35 cellular contexts compared by ENCODE assay signal in genomic region chr4:183727482-183727881, GRCh38.
DNase-seq lines count a peak whose midpoint lies in the region; ATAC-seq, FAIRE-seq and TF ChIP-seq lines count a peak whose summit lies in the region.
"Had no signal": no experiment of that assay in that cellular context is flagged by ENCODE, and none has a peak within 500 bp of the region (broad histone marks: within the 10 kb centered on the region; RNA-seq: fewer than 3 reads in every experiment).

No MANE protein-coding gene starts in this region.

- peak; percentile 51 for ATAC-seq in HepG2
- ATAC-seq in right lobe of liver: no peak
- ATAC-seq in GM19324 (IDR thresholded peaks at IDR 0.05; ENCODE audit: low FRiP score, unreplicated experiment): no peak
- ATAC-seq: A549; CD8-positive, alpha-beta T cell had no signal

- H2AFZ ChIP-seq in mammary epithelial cell (ENCODE audit: low read depth, low read length): no peak overlapping the region
- no peak overlapping the region for H2AFZ ChIP-seq in HepG2 (ENCODE audit: low read length)
- H2AFZ ChIP-seq in osteoblast (ENCODE audit: low read length): no peak overlapping the region

- 97% methylated on average over 5 of the region's 5 CpGs for WGBS in mammary epithelial cell (ENCODE audit: low coverage, missing lambda C conversion rate)
- WGBS in HepG2 (ENCODE audit: low lambda C conversion rate): 40% methylated on average over 5 of the region's 5 CpGs
- 80% methylated on average over 4 of the region's 5 CpGs for WGBS in right lobe of liver (ENCODE audit: insufficient coverage, low coverage, low lambda C conversion rate, missing lambda C conversion rate)

- TF ChIP-seq POLR2A in HepG2 (IDR thresholded peaks at IDR 0.05; ENCODE audit: insufficient read depth in 1 of 2, low read depth in 2 of 2, low read length in 2 of 2) (no peak), right lobe of liver (IDR thresholded peaks at IDR 0.05) (no peak)

- no peak for FAIRE-seq in HepG2 (lab: Jason Lieb, UNC)
- FAIRE-seq: A204.1, A549, D721Med had no signal

- peak overlapping the region; percentile 39 for H3K27ac Mint-ChIP-seq in MCF 10A (ENCODE audit: low read depth, unreplicated experiment)
- H3K27ac Mint-ChIP-seq: B cell; CD14-positive monocyte; CD4-positive, alpha-beta memory T cell; CD4-positive, alpha-beta T cell; CD4-positive, CD25-positive, alpha-beta regulatory T cell; CD8-positive, alpha-beta memory T cell; CD8-positive, alpha-beta T cell had no signal

- CTCF ChIA-PET in MCF 10A (lab: Yijun Ruan, JAX): no interaction called here
- CTCF ChIA-PET in mammary epithelial cell (lab: Charles Lee; ENCODE audit: low non-redundant PET): no interaction called here
- CTCF ChIA-PET in HepG2 (lab: Yijun Ruan, JAX; ENCODE audit: low intra/inter-chr PET ratio, low total read pairs): no interaction called here

- H3K4me1 Mint-ChIP-seq in MCF 10A (ENCODE audit: insufficient read depth, unreplicated experiment): peaks cover 10% of the 10 kb centered on the region

- H3K27me3 ChIP-seq in mammary epithelial cell (ENCODE audit: insufficient read depth, low read length) (no peaks in the 10 kb centered on the region), HepG2 (ENCODE audit: control insufficient read depth in 1 of 2, insufficient read depth in 2 of 2, low read length in 2 of 2) (no peaks in the 10 kb centered on the region; a peak in 1 of 5 replicates), right lobe of liver (no peaks in the 10 kb centered on the region), osteoblast (ENCODE audit: insufficient read depth, low read length) (no peaks in the 10 kb centered on the region)
- H3K27me3 ChIP-seq: BE2C, BLaER1 had no signal

- H3K9ac ChIP-seq in mammary epithelial cell (ENCODE audit: insufficient read depth, low read length): no peak overlapping the region
- no peak overlapping the region for H3K9ac ChIP-seq in HepG2 (ENCODE audit: insufficient read depth, low read depth, low read length)
- H3K9ac ChIP-seq: BLaER1; BLaER1 treated with 17β-estradiol and CSF1 and Interleukin-3, amounts not matched to agents 10 nM and 100 nM had no signal

- H3K4me1 ChIP-seq in mammary epithelial cell (ENCODE audit: insufficient read depth, low read length) (peaks cover 21% of the 10 kb centered on the region), HepG2 (ENCODE audit: insufficient read depth, low read length) (peaks cover 56% of the 10 kb centered on the region), right lobe of liver (no peaks in the 10 kb centered on the region), osteoblast (ENCODE audit: insufficient read depth, low read length) (no peaks in the 10 kb centered on the region)
- H3K4me1 ChIP-seq: A549, BE2C, Caco-2 had no signal

- H3K36me3 ChIP-seq in mammary epithelial cell (ENCODE audit: insufficient read depth, low read length) (no peaks in the 10 kb centered on the region), HepG2 (replicated peaks in 1 of 2; ENCODE audit: control insufficient read depth in 1 of 2, insufficient read depth in 2 of 2, low read length in 2 of 2) (no peaks in the 10 kb centered on the region), right lobe of liver (no peaks in the 10 kb centered on the region), osteoblast (ENCODE audit: insufficient read depth, low read length) (no peaks in the 10 kb centered on the region)
- H3K36me3 ChIP-seq: BE2C; BLaER1; BLaER1 treated with 17β-estradiol and CSF1 and Interleukin-3, amounts not matched to agents 10 nM and 100 nM had no signal

- DNase-seq in MCF 10A (ENCODE audit: unreplicated experiment): no peak
- no peak for DNase-seq in mammary epithelial cell
- peak; percentile 69 for DNase-seq in HepG2 (ENCODE audit: low spot score)
- no peak for DNase-seq in right lobe of liver
- peak; percentile 66 for DNase-seq in osteoblast (ENCODE audit: insufficient read length, low spot score, missing footprints)
- DNase-seq: 8988T; ACHN; AML-193; BE2C; C1 segment of cervical spinal cord; Caco-2; Calu3; CD4-positive, alpha-beta memory T cell; CD4-positive, alpha-beta T cell; CD4-positive, CD25-positive, alpha-beta regulatory T cell; CD8-positive, alpha-beta memory T cell; CD8-positive, alpha-beta T cell; COR-L47; DMS 273 treated with DMSO at 0.1 percent for 48 hours; DMS153; DMS53; DMS79; DMS79 treated with DMSO at 0.1 percent for 48 hours; DND-41; EL had no signal

- no peak overlapping the region for H3K4me3 Mint-ChIP-seq in MCF 10A (ENCODE audit: unreplicated experiment)
- H3K4me3 Mint-ChIP-seq: B cell; CD14-positive monocyte; CD4-positive, alpha-beta memory T cell; CD4-positive, alpha-beta T cell; CD4-positive, CD25-positive, alpha-beta regulatory T cell; CD8-positive, alpha-beta T cell had no signal

- no peak for TF ChIP-seq RAD21 in HepG2 (CRISPR knock-in tag; IDR thresholded peaks at IDR 0.05)

- no peaks in the 10 kb centered on the region for H3K27me3 Mint-ChIP-seq in MCF 10A (ENCODE audit: insufficient read depth, unreplicated experiment)
- H3K27me3 Mint-ChIP-seq: CD4-positive, alpha-beta T cell had no signal

- H3K9me3 Mint-ChIP-seq in MCF 10A (ENCODE audit: unreplicated experiment): no peaks in the 10 kb centered on the region
- H3K9me3 Mint-ChIP-seq: CD4-positive, alpha-beta T cell; CD4-positive, CD25-positive, alpha-beta regulatory T cell; CD8-positive, alpha-beta memory T cell; CD8-positive, alpha-beta T cell had no signal

- no peaks in the 10 kb centered on the region for H3K9me3 ChIP-seq in mammary epithelial cell (replicated peaks; ENCODE audit: insufficient read depth, low read length)
- no peaks in the 10 kb centered on the region for H3K9me3 ChIP-seq in HepG2 (ENCODE audit: low read length)
- H3K9me3 ChIP-seq in right lobe of liver: no peaks in the 10 kb centered on the region
- no peaks in the 10 kb centered on the region for H3K9me3 ChIP-seq in osteoblast (ENCODE audit: low read depth, low read length)
- H3K9me3 ChIP-seq: A549, BE2C, Caco-2 had no signal

- TF ChIP-seq CTCF in MCF 10A (IDR thresholded peaks at IDR 0.05; ENCODE audit: unreplicated experiment) (no peak), mammary epithelial cell (conservative IDR thresholded peaks at IDR 0.05 in 1 of 2, IDR thresholded peaks at IDR 0.05 in 1 of 2; ENCODE audit: extremely low read depth in 1 of 2, insufficient read depth in 1 of 2, low read depth in 1 of 2, low read length in 2 of 2) (no peak), HepG2 (CRISPR knock-in tag; IDR thresholded peaks at IDR 0.05) (no peak), right lobe of liver (IDR thresholded peaks at IDR 0.05) (no peak), osteoblast (IDR thresholded peaks at IDR 0.05; ENCODE audit: extremely low read depth, low read depth, low read length) (no peak)

- H3K4me2 ChIP-seq in mammary epithelial cell (ENCODE audit: insufficient read depth, low read depth, low read length) (no peak overlapping the region), HepG2 (ENCODE audit: low read depth, low read length) (peak overlapping the region; percentile 87), osteoblast (ENCODE audit: insufficient read depth, low read length) (no peak overlapping the region)
- H3K4me2 ChIP-seq: A549; BLaER1; BLaER1 treated with 17β-estradiol and CSF1 and Interleukin-3, amounts not matched to agents 10 nM and 100 nM had no signal

- intact Hi-C loops in MCF 10A (cut with micrococcal nuclease): no loop called here
- intact Hi-C loops in mammary epithelial cell (cut with micrococcal nuclease): no loop called here
- intact Hi-C loops in HepG2 (cut with micrococcal nuclease; ENCODE audit: unreplicated experiment): no loop called here
- intact Hi-C loops in right lobe of liver (cut with DNase I): no loop called here

- H3K4me3 ChIP-seq in mammary epithelial cell (replicated peaks in 1 of 3; ENCODE audit: insufficient read depth in 1 of 3, low read depth in 2 of 3, low read length in 3 of 3) (no peak overlapping the region), HepG2 (replicated peaks in 1 of 3; ENCODE audit: insufficient read depth in 1 of 3, low read depth in 2 of 3, low read length in 3 of 3) (no peak overlapping the region), right lobe of liver (no peak overlapping the region), osteoblast (ENCODE audit: insufficient read depth, low read length) (no peak overlapping the region)
- H3K4me3 ChIP-seq: A549; BLaER1; BLaER1 treated with 17β-estradiol and CSF1 and Interleukin-3, amounts not matched to agents 10 nM and 100 nM had no signal

- TF ChIP-seq EP300 in HepG2 (IDR thresholded peaks at IDR 0.05; ENCODE audit: low read depth in 2 of 2, low read length in 2 of 2): no peak
- no peak for TF ChIP-seq EP300 in HepG2 (CRISPR knock-in tag; IDR thresholded peaks at IDR 0.05; ENCODE audit: borderline replicate concordance)

- in situ Hi-C loops in mammary epithelial cell (cut with MboI; ENCODE audit: low sequenced_read_pairs in 2 of 2): no loop called here
- in situ Hi-C loops in HepG2 (cut with HindIII; ENCODE audit: extremely low pct_ligation_motif_present, low pct_unique_long_range_greater_than_20kb): no loop called here

- H4K20me1 ChIP-seq in mammary epithelial cell (ENCODE audit: insufficient read depth, low read length) (no peaks in the 10 kb centered on the region), HepG2 (ENCODE audit: insufficient read depth, low read length) (no peaks in the 10 kb centered on the region), osteoblast (ENCODE audit: insufficient read depth, low read length) (no peaks in the 10 kb centered on the region)
- H4K20me1 ChIP-seq: BLaER1; BLaER1 treated with 17β-estradiol and CSF1 and Interleukin-3, amounts not matched to agents 10 nM and 100 nM had no signal

- POLR2A ChIA-PET in MCF 10A (lab: Yijun Ruan, JAX) (interaction anchor here (1.0 kb wide), 1 partner anchor 11 kb away, joined by 3 read pairs; no protein-coding TSS in a partner anchor), HepG2 (lab: Yijun Ruan, JAX) (interaction anchor here (0.6 to 1.4 kb wide), 2 partner anchors 14 to 253 kb away, joined by 3 to 4 read pairs; no protein-coding TSS in a partner anchor)

- dilution Hi-C loops in mammary epithelial cell (cut with HindIII; ENCODE audit: low sequenced_read_pairs): no loop called here

- H3K27ac ChIP-seq in mammary epithelial cell (ENCODE audit: insufficient read depth, low read depth, low read length) (no peak overlapping the region), HepG2 (ENCODE audit: extremely low read length, insufficient read depth, low read length) (peak overlapping the region; percentile 75), right lobe of liver (no peak overlapping the region), osteoblast (ENCODE audit: low read depth, low read length) (no peak overlapping the region)
- H3K27ac ChIP-seq: 22Rv1; A549; BLaER1; BLaER1 treated with 17β-estradiol and CSF1 and Interleukin-3, amounts not matched to agents 10 nM and 100 nM; C4-2B had no signal

- H3K79me2 ChIP-seq in mammary epithelial cell (ENCODE audit: insufficient read depth, low read length) (no peaks in the 10 kb centered on the region), HepG2 (ENCODE audit: insufficient read depth, low read length) (no peaks in the 10 kb centered on the region), osteoblast (ENCODE audit: insufficient read depth, low read length) (no peaks in the 10 kb centered on the region)

- H3K36me3 Mint-ChIP-seq in MCF 10A (ENCODE audit: insufficient read depth, unreplicated experiment): no peaks in the 10 kb centered on the region
- H3K36me3 Mint-ChIP-seq: CD4-positive, alpha-beta memory T cell; CD4-positive, CD25-positive, alpha-beta regulatory T cell; CD8-positive, alpha-beta memory T cell; CD8-positive, alpha-beta T cell had no signal

- BruUV-seq in MCF 10A (replicated peaks; lab: Mats Ljungman, UMichigan) (no TSS peak), mammary epithelial cell (replicated peaks; lab: Mats Ljungman, UMichigan) (no TSS peak), HepG2 (replicated peaks; lab: Mats Ljungman, UMichigan) (no TSS peak)

Comparison
In these comparisons a context has a peak if more than half of its experiments do, and no peak if none do; other contexts are left out.
1. DNase-seq: peak in HepG2 (single experiment) and osteoblast (single experiment); none in MCF 10A (single experiment), mammary epithelial cell (single experiment) and right lobe of liver (0 of 3).